ENCODE assay signal across 8 cellular contexts in the genomic region with DNA sequence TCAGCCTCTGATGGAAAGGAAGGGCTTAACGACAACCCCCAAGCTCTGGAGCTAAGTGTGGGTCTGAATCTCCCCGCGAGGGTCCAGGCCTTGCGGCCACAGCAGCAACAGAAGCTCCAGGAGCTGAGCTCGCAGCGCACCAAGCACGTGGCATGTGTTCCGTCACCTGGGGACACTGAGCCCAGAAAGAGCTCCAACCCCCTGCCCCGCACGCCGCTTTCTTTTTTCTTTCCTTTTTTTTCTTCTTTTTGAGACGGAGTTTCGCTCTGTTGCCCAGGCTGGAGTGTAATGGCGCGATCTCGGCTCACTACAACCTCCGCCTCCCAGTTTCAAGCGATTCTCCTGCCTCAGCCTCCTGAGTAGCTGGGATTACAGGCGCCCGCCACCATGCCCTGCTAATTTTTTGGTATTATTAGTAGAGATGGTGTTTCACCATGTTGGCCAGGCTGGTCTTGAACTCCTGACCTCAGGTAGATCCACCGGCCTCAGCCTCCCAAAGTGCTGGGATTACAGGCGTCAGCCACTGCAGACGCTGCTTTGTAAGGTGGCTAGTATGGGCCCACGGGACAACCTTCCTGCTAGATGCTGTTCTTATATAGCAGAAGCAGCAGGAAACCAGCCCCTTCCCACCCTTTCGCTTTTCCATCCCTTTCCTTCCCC. TPM values are rescaled to one million over a fixed set of nuclear protein-coding genes. Genes with fewer than 3 reads are reported as not detected.
DNase-seq lines count a peak whose midpoint lies in the region; FAIRE-seq and TF ChIP-seq lines count a peak whose summit lies in the region.

No MANE protein-coding gene starts in this region.

- 75% methylated on average over 25 of the region's 25 CpGs for WGBS in thymus

- H3K4me3 ChIP-seq in keratinocyte (ENCODE audit: control insufficient read depth in 2 of 3, extremely low read depth in 1 of 3, insufficient read depth in 2 of 3, low read depth in 1 of 3, low read length in 3 of 3) (no peak overlapping the region), thymus (ENCODE audit: low read length) (peak overlapping the region; percentile 98)

- no peak for FAIRE-seq in keratinocyte (lab: Jason Lieb, UNC)

- no peak for TF ChIP-seq CTCF in keratinocyte (optimal IDR thresholded peaks at IDR 0.05 in 1 of 3, IDR thresholded peaks at IDR 0.05 in 1 of 3, conservative IDR thresholded peaks at IDR 0.05 in 1 of 3; ENCODE audit: extremely low read depth in 1 of 3, insufficient read depth in 2 of 3, low read length in 3 of 3)

- H3K4me3 Mint-ChIP-seq in activated CD4-positive, alpha-beta T cell treated with anti-CD3 and anti-CD28 coated beads, Interleukin-2, amount 10 ng/mL, durations not matched to agents 24 days and 14 days = peak overlapping the region; percentile 74
- H3K4me3 Mint-ChIP-seq in activated T-helper 1 cell treated with anti-CD3 and anti-CD28 coated beads, Interleukin-12 subunit alpha, Interleukin-12 subunit beta, Interleukin-2, Interleukin-4 antibody, amounts not matched to agents 30 ng/mL and 10 ng/mL and 1 ng/mL, durations not matched to agents 14 hours and 24 hours and 36 hours = peak overlapping the region; percentile 74

- no peaks in the 10 kb centered on the region for H3K9me3 Mint-ChIP-seq in activated CD4-positive, alpha-beta T cell treated with anti-CD3 and anti-CD28 coated beads, Interleukin-2, amount 10 ng/mL, durations not matched to agents 24 days and 14 days
- no peaks in the 10 kb centered on the region for H3K9me3 Mint-ChIP-seq in activated T-helper 1 cell treated with anti-CD3 and anti-CD28 coated beads, Interleukin-12 subunit alpha, Interleukin-12 subunit beta, Interleukin-2, Interleukin-4 antibody, amounts not matched to agents 30 ng/mL and 10 ng/mL and 1 ng/mL, durations not matched to agents 14 hours and 24 hours and 36 hours

- intact Hi-C loops in activated CD4-positive, alpha-beta T cell treated with anti-CD3 and anti-CD28 coated beads, Interleukin-2, amount 10 ng/mL, durations not matched to agents 24 days and 14 days (cut with micrococcal nuclease) = loop anchor here (1.0 to 2.0 kb wide), 2 partner anchors 11 to 176 kb away; no protein-coding TSS in a partner anchor
- intact Hi-C loops in activated T-helper 1 cell treated with anti-CD3 and anti-CD28 coated beads, Interleukin-12 subunit alpha, Interleukin-12 subunit beta, Interleukin-2, Interleukin-4 antibody, amounts not matched to agents 30 ng/mL and 10 ng/mL and 1 ng/mL, durations not matched to agents 14 hours and 24 hours and 36 hours (cut with micrococcal nuclease) = loop anchor here (1.0 to 2.0 kb wide), 7 partner anchors 7 to 317 kb away; a partner anchor contains a TSS

- H3K27ac Mint-ChIP-seq in activated CD4-positive, alpha-beta T cell treated with anti-CD3 and anti-CD28 coated beads, Interleukin-2, amount 10 ng/mL, durations not matched to agents 24 days and 14 days = peak overlapping the region; percentile 56
- peak overlapping the region; percentile 67 for H3K27ac Mint-ChIP-seq in activated T-helper 1 cell treated with anti-CD3 and anti-CD28 coated beads, Interleukin-12 subunit alpha, Interleukin-12 subunit beta, Interleukin-2, Interleukin-4 antibody, amounts not matched to agents 30 ng/mL and 10 ng/mL and 1 ng/mL, durations not matched to agents 14 hours and 24 hours and 36 hours

- peaks cover 27% of the 10 kb centered on the region for H3K4me1 Mint-ChIP-seq in activated CD4-positive, alpha-beta T cell treated with anti-CD3 and anti-CD28 coated beads, Interleukin-2, amount 10 ng/mL, durations not matched to agents 24 days and 14 days
- H3K4me1 Mint-ChIP-seq in activated T-helper 1 cell treated with anti-CD3 and anti-CD28 coated beads, Interleukin-12 subunit alpha, Interleukin-12 subunit beta, Interleukin-2, Interleukin-4 antibody, amounts not matched to agents 30 ng/mL and 10 ng/mL and 1 ng/mL, durations not matched to agents 14 hours and 24 hours and 36 hours (ENCODE audit: low read depth) = peaks cover 33% of the 10 kb centered on the region

- dilution Hi-C loops in keratinocyte (cut with MboI; ENCODE audit: extremely low pct_ligation_motif_present, low sequenced_read_pairs) = no loop called here

- peak overlapping the region; percentile 35 for H3K9ac ChIP-seq in keratinocyte (ENCODE audit: control insufficient read depth, extremely low read depth, insufficient read depth, low read length)

- peak overlapping the region; percentile 49 for H3K4me2 ChIP-seq in keratinocyte (ENCODE audit: control insufficient read depth, extremely low read depth, insufficient read depth, low read depth, low read length)

- no peak for DNase-seq in activated CD4-positive, alpha-beta T cell treated with anti-CD3 and anti-CD28 coated beads, Interleukin-2, amount 10 ng/mL, durations not matched to agents 24 days and 14 days
- no peak for DNase-seq in activated CD4-positive, alpha-beta T cell treated with anti-CD3 and anti-CD28 coated beads for 1 hour
- DNase-seq in activated T-helper 1 cell treated with anti-CD3 and anti-CD28 coated beads, Interleukin-12 subunit alpha, Interleukin-12 subunit beta, Interleukin-2, Interleukin-4 antibody, amounts not matched to agents 30 ng/mL and 10 ng/mL and 1 ng/mL, durations not matched to agents 14 hours and 24 hours and 36 hours (ENCODE audit: low spot score) = no peak
- DNase-seq in keratinocyte (ENCODE audit: low read depth, low spot score) = no peak
- DNase-seq in NCI-H1694 (lab: John Stamatoyannopoulos, UW) = no peak
- no peak for DNase-seq in medulla oblongata (ENCODE audit: extremely low spot score)
- no peak for DNase-seq in NCI-H1105 (lab: John Stamatoyannopoulos, UW)

- no peaks in the 10 kb centered on the region for H3K27me3 ChIP-seq in keratinocyte (ENCODE audit: control insufficient read depth, extremely low read depth, insufficient read depth, low read length)
- peaks cover 4% of the 10 kb centered on the region for H3K27me3 ChIP-seq in thymus (ENCODE audit: control insufficient read depth, insufficient read depth)

- H3K79me2 ChIP-seq in keratinocyte (ENCODE audit: control insufficient read depth, insufficient read depth, low read length) = peaks cover 16% of the 10 kb centered on the region

- H3K9me3 ChIP-seq in keratinocyte (ENCODE audit: control insufficient read depth, low read depth, low read length) (no peaks in the 10 kb centered on the region), thymus (ENCODE audit: control insufficient read depth) (no peaks in the 10 kb centered on the region)

- H3K27me3 Mint-ChIP-seq in activated CD4-positive, alpha-beta T cell treated with anti-CD3 and anti-CD28 coated beads, Interleukin-2, amount 10 ng/mL, durations not matched to agents 24 days and 14 days = no peaks in the 10 kb centered on the region
- no peaks in the 10 kb centered on the region for H3K27me3 Mint-ChIP-seq in activated T-helper 1 cell treated with anti-CD3 and anti-CD28 coated beads, Interleukin-12 subunit alpha, Interleukin-12 subunit beta, Interleukin-2, Interleukin-4 antibody, amounts not matched to agents 30 ng/mL and 10 ng/mL and 1 ng/mL, durations not matched to agents 14 hours and 24 hours and 36 hours (ENCODE audit: insufficient read depth)

- H2AFZ ChIP-seq in keratinocyte (ENCODE audit: control insufficient read depth, low read length) = peak overlapping the region; percentile 29

- peaks cover 14% of the 10 kb centered on the region for H3K4me1 ChIP-seq in keratinocyte (ENCODE audit: control insufficient read depth, extremely low read depth, insufficient read depth, low read length)
- H3K4me1 ChIP-seq in thymus (ENCODE audit: control insufficient read depth, insufficient read depth, low read length) = peaks cover 8% of the 10 kb centered on the region

- no peaks in the 10 kb centered on the region for H3K9me1 ChIP-seq in keratinocyte (ENCODE audit: control insufficient read depth, extremely low read depth, insufficient read depth, low read length)

- H3K27ac ChIP-seq in keratinocyte (ENCODE audit: control insufficient read depth, insufficient read depth, low read length) (peak overlapping the region; percentile 10), thymus (ENCODE audit: low read depth) (peak overlapping the region; percentile 74)

- H3K36me3 ChIP-seq in keratinocyte (ENCODE audit: control insufficient read depth in 2 of 2, extremely low read depth in 1 of 2, insufficient read depth in 2 of 2, low read length in 2 of 2) (peaks cover 0 to 3% of the 10 kb centered on the region in 2 experiments), thymus (ENCODE audit: control insufficient read depth, insufficient read depth) (peaks cover 6% of the 10 kb centered on the region)

- H3K36me3 Mint-ChIP-seq in activated CD4-positive, alpha-beta T cell treated with anti-CD3 and anti-CD28 coated beads, Interleukin-2, amount 10 ng/mL, durations not matched to agents 24 days and 14 days (ENCODE audit: low read depth) = peaks cover 20% of the 10 kb centered on the region
- peaks cover 12% of the 10 kb centered on the region for H3K36me3 Mint-ChIP-seq in activated T-helper 1 cell treated with anti-CD3 and anti-CD28 coated beads, Interleukin-12 subunit alpha, Interleukin-12 subunit beta, Interleukin-2, Interleukin-4 antibody, amounts not matched to agents 30 ng/mL and 10 ng/mL and 1 ng/mL, durations not matched to agents 14 hours and 24 hours and 36 hours (ENCODE audit: low read depth)

- no peaks in the 10 kb centered on the region for H4K20me1 ChIP-seq in keratinocyte (ENCODE audit: control insufficient read depth, extremely low read depth, insufficient read depth, low read length)

RNA-seq across cellular contexts. Expression of a gene that starts 0.7 kb away (rescaled TPM):
- total RNA-seq in activated CD4-positive, alpha-beta T cell treated with anti-CD3 and anti-CD28 coated beads, Interleukin-2, amount 10 ng/mL, durations not matched to agents 24 days and 14 days = 98.7 and 99.6 TPM in 2 replicates
- total RNA-seq in activated T-helper 1 cell treated with anti-CD3 and anti-CD28 coated beads, Interleukin-12 subunit alpha, Interleukin-12 subunit beta, Interleukin-2, Interleukin-4 antibody, amounts not matched to agents 30 ng/mL and 10 ng/mL and 1 ng/mL, durations not matched to agents 14 hours and 24 hours and 36 hours = 96.2 and 98.6 TPM in 2 replicates
- polyA plus RNA-seq in keratinocyte (22.6 to 23.1 TPM (median 23.1 TPM) in 3 replicates), thymus (41.8 TPM)
- polyA plus RNA-seq in keratinocyte (2011; ENCODE audit: low read depth) = 33.1 TPM
- 11.7 and 26.0 TPM in 2 replicates for polyA plus RNA-seq in keratinocyte (2011; cell fraction: cytosol; rRNA removed)
- polyA plus RNA-seq in keratinocyte (2011; cell fraction: nucleus; rRNA removed) = 41.6 and 42.8 TPM in 2 replicates
- 21.2 and 26.8 TPM in 2 replicates for polyA plus RNA-seq in keratinocyte (2012; ENCODE audit: low replicate concordance)
- polyA minus RNA-seq in keratinocyte = 7.6 to 13.0 TPM (median 9.8 TPM) in 3 replicates
- polyA minus RNA-seq in keratinocyte (2011; cell fraction: cytosol; rRNA and poly(A)+ RNA removed) = 15.9 TPM
- polyA minus RNA-seq in keratinocyte (2011; cell fraction: nucleus; rRNA and poly(A)+ RNA removed) = 10.3 and 12.2 TPM in 2 replicates

RNA-seq across cellular contexts. Expression of a gene that starts 36.1 kb away (rescaled TPM):
- 83.9 and 88.5 TPM in 2 replicates for total RNA-seq in activated CD4-positive, alpha-beta T cell treated with anti-CD3 and anti-CD28 coated beads, Interleukin-2, amount 10 ng/mL, durations not matched to agents 24 days and 14 days
- total RNA-seq in activated T-helper 1 cell treated with anti-CD3 and anti-CD28 coated beads, Interleukin-12 subunit alpha, Interleukin-12 subunit beta, Interleukin-2, Interleukin-4 antibody, amounts not matched to agents 30 ng/mL and 10 ng/mL and 1 ng/mL, durations not matched to agents 14 hours and 24 hours and 36 hours = 96.7 and 99.7 TPM in 2 replicates
- 7.2 to 21.6 TPM (median 11.2 TPM) in 3 replicates for polyA plus RNA-seq in keratinocyte
- polyA plus RNA-seq in keratinocyte (2011; ENCODE audit: low read depth) = 20.2 TPM
- polyA plus RNA-seq in keratinocyte (2011; cell fraction: cytosol; rRNA removed) = 5.6 and 7.6 TPM in 2 replicates
- polyA plus RNA-seq in keratinocyte (2011; cell fraction: nucleus; rRNA removed) = 67.9 and 68.0 TPM in 2 replicates
- polyA plus RNA-seq in keratinocyte (2012; ENCODE audit: low replicate concordance) = 6.1 and 23.4 TPM in 2 replicates
- 33.4 to 47.9 TPM (median 41.4 TPM) in 3 replicates for polyA minus RNA-seq in keratinocyte
- polyA minus RNA-seq in keratinocyte (2011; cell fraction: cytosol; rRNA and poly(A)+ RNA removed) = 16.1 TPM
- 25.6 and 34.7 TPM in 2 replicates for polyA minus RNA-seq in keratinocyte (2011; cell fraction: nucleus; rRNA and poly(A)+ RNA removed)
- 43.9 TPM for polyA plus RNA-seq in thymus
